8 cellular contexts compared by ENCODE assay signal in the genomic region with DNA sequence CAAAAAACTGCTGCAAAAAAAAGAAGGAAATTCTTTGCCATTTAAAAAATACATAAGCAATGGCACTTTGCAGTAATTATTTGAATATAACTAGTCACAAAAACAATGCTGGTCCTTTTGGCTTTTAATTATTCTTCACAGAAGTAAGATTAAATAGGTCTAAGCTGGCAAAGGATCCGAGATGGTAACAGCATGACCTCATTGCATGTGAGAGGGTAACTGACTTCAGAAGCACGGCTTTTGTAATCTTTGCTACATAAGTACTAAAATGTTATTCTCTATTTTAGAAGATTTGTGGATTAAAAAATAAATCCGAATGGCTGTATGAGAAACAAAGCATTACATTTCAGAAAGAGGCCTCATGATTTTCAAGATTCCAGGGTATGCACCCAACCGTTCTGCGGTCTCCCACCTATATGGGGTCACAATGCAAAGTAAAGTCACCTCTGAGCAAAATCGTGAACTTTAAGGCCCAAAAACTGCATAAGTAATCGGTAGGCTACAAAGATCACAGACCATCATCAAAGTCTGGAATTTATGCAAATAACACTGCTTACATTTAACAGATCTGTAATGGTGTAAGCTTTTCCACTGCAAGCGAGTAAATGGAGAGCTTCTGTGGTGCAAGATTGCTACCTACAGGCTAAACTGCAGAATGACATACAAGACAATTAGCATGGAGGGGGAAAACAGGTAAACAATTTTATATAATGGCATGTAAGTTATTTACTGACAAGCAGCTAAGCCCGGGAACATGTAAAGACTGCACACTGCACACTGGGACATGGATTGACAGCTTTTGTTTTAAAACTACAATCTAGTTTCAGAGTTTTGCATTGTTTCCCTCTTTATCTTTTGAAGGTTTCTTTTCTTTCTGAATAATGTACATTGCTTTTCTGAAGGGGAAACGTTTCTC.
DNase-seq lines count a peak whose midpoint lies in the region; ATAC-seq, FAIRE-seq and TF ChIP-seq lines count a peak whose summit lies in the region.

No MANE protein-coding gene starts in this region.

- H3K9me3 ChIP-seq in WERI-Rb-1 (ENCODE audit: severe bottlenecking): no peaks in the 10 kb centered on the region
- no peaks in the 10 kb centered on the region for H3K9me3 ChIP-seq in psoas muscle

- H3K4me1 ChIP-seq in foreskin keratinocyte: no peaks in the 10 kb centered on the region
- H3K4me1 ChIP-seq in psoas muscle: no peaks in the 10 kb centered on the region

- H3K27ac ChIP-seq in WERI-Rb-1 (no peak overlapping the region; the same call in 1 of the 2 replicates), foreskin keratinocyte (no peak overlapping the region), psoas muscle (no peak overlapping the region)

- peak; percentile 92 for TF ChIP-seq CTCF in D721Med (IDR thresholded peaks at IDR 0.05; ENCODE audit: insufficient read depth, missing control alignments)
- peak; percentile 65 for TF ChIP-seq CTCF in WERI-Rb-1 (IDR thresholded peaks at IDR 0.05; ENCODE audit: low read depth, low read length)
- TF ChIP-seq CTCF in foreskin keratinocyte (conservative IDR thresholded peaks at IDR 0.05): peak; percentile 79
- peak; percentile 37 for TF ChIP-seq CTCF in psoas muscle (IDR thresholded peaks at IDR 0.05)

- H3K4me3 ChIP-seq in WERI-Rb-1 (ENCODE audit: low read depth, low read length) (peak overlapping the region; percentile 26), psoas muscle (no peak overlapping the region)

- WGBS in psoas muscle, 3 donors: 34 to 37% (median 36%) methylated on average over 10 of the region's 10 CpGs

- FAIRE-seq in D721Med (lab: Jason Lieb, UNC): peak; percentile 89

- H3K27me3 ChIP-seq in WERI-Rb-1 (ENCODE audit: insufficient read depth, low read depth, severe bottlenecking) (no peaks in the 10 kb centered on the region), foreskin keratinocyte (no peaks in the 10 kb centered on the region), psoas muscle (ENCODE audit: insufficient read depth in 3 of 3, low read length in 2 of 3) (no peaks in the 10 kb centered on the region)

- intact Hi-C loops in psoas muscle (cut with DNase I): no loop called here

- peak; percentile 94 for ATAC-seq in GM18519 (IDR thresholded peaks at IDR 0.05; ENCODE audit: low FRiP score, unreplicated experiment)
- ATAC-seq in HG02938 (IDR thresholded peaks at IDR 0.05; ENCODE audit: unreplicated experiment): peak; percentile 91
- peak; percentile 90 for ATAC-seq in foreskin keratinocyte
- ATAC-seq in psoas muscle: no peak

- H3K36me3 ChIP-seq in WERI-Rb-1 (no peaks in the 10 kb centered on the region), psoas muscle (ENCODE audit: insufficient read depth in 1 of 2, low read depth in 1 of 2) (no peaks in the 10 kb centered on the region)

- DNase-seq in D721Med (ENCODE audit: insufficient read length, low spot score) (no peak), NCI-H146 treated with DMSO at 0.1 percent for 48 hours (lab: John Stamatoyannopoulos, UW; ENCODE audit: unreplicated experiment) (peak; percentile 29), WERI-Rb-1 (peak; percentile 43), foreskin keratinocyte (peak in 1 of 2 donors; percentile 44), psoas muscle (no peak)
- DNase-seq in stimulated activated naive CD4-positive, alpha-beta T cell treated with Interleukin-2 at 50 U/mL for 16 hours (lab: John Stamatoyannopoulos, UW): no peak

Comparison
In these comparisons a context has a peak if more than half of its experiments do, and no peak if none do; other contexts are left out.
1. DNase-seq: peak in NCI-H146 treated with DMSO at 0.1 percent for 48 hours (single experiment) and WERI-Rb-1 (single experiment); none in D721Med (single experiment), psoas muscle (0 of 2) and stimulated activated naive CD4-positive, alpha-beta T cell treated with Interleukin-2 at 50 U/mL for 16 hours (single experiment).
2. CTCF ChIP-seq: peak in every context shown above with its lines; median percentile 92 in D721Med; 79 in foreskin keratinocyte; 65 in WERI-Rb-1; 37 in psoas muscle.
3. ATAC-seq: peak in GM18519 (single experiment), HG02938 (single experiment) and foreskin keratinocyte (single experiment); none in psoas muscle (0 of 4).